ENCODE assay signal across 12 cellular contexts in genomic region chr2:127874378-127875271, GRCh38. TPM values are rescaled to one million over a fixed set of nuclear protein-coding genes. Genes with fewer than 3 reads are reported as not detected.
DNase-seq lines count a peak whose midpoint lies in the region; ATAC-seq and TF ChIP-seq lines count a peak whose summit lies in the region.
"Had no signal": no experiment of that assay in that cellular context is flagged by ENCODE, and none has a peak within 500 bp of the region (broad histone marks: within the 10 kb centered on the region; RNA-seq: fewer than 3 reads in every experiment).

No MANE protein-coding gene starts in this region.

- H3K4me1 Mint-ChIP-seq in MCF 10A (ENCODE audit: insufficient read depth, unreplicated experiment) (peaks cover 12% of the 10 kb centered on the region), T-helper 17 cell (peaks cover 44% of the 10 kb centered on the region)
- H3K4me1 Mint-ChIP-seq in stimulated activated naive CD8-positive, alpha-beta T cell treated with anti-CD3 and anti-CD28 coated beads, Interleukin-15, Interleukin-2, amounts not matched to agents 100 ng/mL and 50 ng/mL, for 24 hours (ENCODE audit: low read depth) = peaks cover 45% of the 10 kb centered on the region

- no peak overlapping the region for H3K4me3 Mint-ChIP-seq in MCF 10A (ENCODE audit: unreplicated experiment)
- H3K4me3 Mint-ChIP-seq in T-helper 17 cell = no peak overlapping the region
- H3K4me3 Mint-ChIP-seq in stimulated activated naive CD8-positive, alpha-beta T cell treated with anti-CD3 and anti-CD28 coated beads, Interleukin-15, Interleukin-2, amounts not matched to agents 100 ng/mL and 50 ng/mL, for 24 hours = no peak overlapping the region

- no peak for DNase-seq in MCF 10A (ENCODE audit: unreplicated experiment)
- no peak for DNase-seq in breast epithelium (ENCODE audit: low spot score in 2 of 2)
- no peak for DNase-seq in T-helper 17 cell
- DNase-seq in erythroblast (lab: John Stamatoyannopoulos, UW) = peak; percentile 25 to 43
- DNase-seq in nucleus accumbens (lab: John Stamatoyannopoulos, UW) = no peak
- no peak for DNase-seq in DMS53 treated with DMSO at 0.1 percent for 48 hours (lab: John Stamatoyannopoulos, UW; ENCODE audit: unreplicated experiment)
- no peak for DNase-seq in GM03348 (ENCODE audit: low spot score)
- DNase-seq: effector CD8-positive, alpha-beta T cell; PC-9; stimulated activated CD8-positive, alpha-beta memory T cell treated with anti-CD3 and anti-CD28 coated beads, Interleukin-4, amount 100 ng/mL, for 48 hours had no signal

- TF ChIP-seq CTCF in MCF 10A (IDR thresholded peaks at IDR 0.05; ENCODE audit: unreplicated experiment) = no peak
- TF ChIP-seq CTCF in breast epithelium (IDR thresholded peaks at IDR 0.05) = no peak

- no peaks in the 10 kb centered on the region for H3K9me3 ChIP-seq in breast epithelium
- no peaks in the 10 kb centered on the region for H3K9me3 ChIP-seq in T-helper 17 cell (ENCODE audit: control insufficient read depth, low read length, poor library complexity, severe bottlenecking)

- POLR2A ChIA-PET in MCF 10A (lab: Yijun Ruan, JAX) = interaction anchor here (0.7 kb wide), 1 partner anchor 225 kb away, joined by 4 read pairs; no protein-coding TSS in a partner anchor

- BruUV-seq in MCF 10A (replicated peaks; lab: Mats Ljungman, UMichigan) = no TSS peak

- H3K9me3 Mint-ChIP-seq in MCF 10A (ENCODE audit: unreplicated experiment) = no peaks in the 10 kb centered on the region
- H3K9me3 Mint-ChIP-seq in stimulated activated naive CD8-positive, alpha-beta T cell treated with anti-CD3 and anti-CD28 coated beads, Interleukin-15, Interleukin-2, amounts not matched to agents 100 ng/mL and 50 ng/mL, for 24 hours = no peaks in the 10 kb centered on the region

- H3K27me3 Mint-ChIP-seq in MCF 10A (ENCODE audit: insufficient read depth, unreplicated experiment) (no peaks in the 10 kb centered on the region), T-helper 17 cell (no peaks in the 10 kb centered on the region)
- H3K27me3 Mint-ChIP-seq in stimulated activated naive CD8-positive, alpha-beta T cell treated with anti-CD3 and anti-CD28 coated beads, Interleukin-15, Interleukin-2, amounts not matched to agents 100 ng/mL and 50 ng/mL, for 24 hours = no peaks in the 10 kb centered on the region

- no peaks in the 10 kb centered on the region for H3K27me3 ChIP-seq in breast epithelium

- ATAC-seq in T-helper 17 cell = peak; percentile 66

- H3K4me1 ChIP-seq in breast epithelium = no peaks in the 10 kb centered on the region

- intact Hi-C loops in MCF 10A (cut with micrococcal nuclease) (no loop called here), breast epithelium (cut with DNase I; ENCODE audit: low total_unique reads) (no loop called here)

- CTCF ChIA-PET in MCF 10A (lab: Yijun Ruan, JAX) = interaction anchor here (0.6 to 1.1 kb wide), 2 partner anchors 10 to 15 kb away, joined by 3 to 4 read pairs; no protein-coding TSS in a partner anchor

- H3K36me3 ChIP-seq in breast epithelium = no peaks in the 10 kb centered on the region

- TF ChIP-seq POLR2A in breast epithelium (IDR thresholded peaks at IDR 0.05) (no peak), erythroblast (IDR thresholded peaks at IDR 0.05; ENCODE audit: low read length) (no peak)

- H3K36me3 Mint-ChIP-seq in MCF 10A (ENCODE audit: insufficient read depth, unreplicated experiment) (peaks cover 68% of the 10 kb centered on the region), T-helper 17 cell (ENCODE audit: low read depth) (peaks cover 12% of the 10 kb centered on the region)
- H3K36me3 Mint-ChIP-seq in stimulated activated naive CD8-positive, alpha-beta T cell treated with anti-CD3 and anti-CD28 coated beads, Interleukin-15, Interleukin-2, amounts not matched to agents 100 ng/mL and 50 ng/mL, for 24 hours (ENCODE audit: low read depth) = peaks cover 51% of the 10 kb centered on the region

- no peak overlapping the region for H3K4me3 ChIP-seq in breast epithelium
- H3K4me3 ChIP-seq: PC-9, skin epidermis had no signal

- H3K27ac Mint-ChIP-seq in MCF 10A (ENCODE audit: low read depth, unreplicated experiment) (peak overlapping the region; percentile 84), T-helper 17 cell (peak overlapping the region; percentile 74)
- peak overlapping the region; percentile 67 for H3K27ac Mint-ChIP-seq in stimulated activated naive CD8-positive, alpha-beta T cell treated with anti-CD3 and anti-CD28 coated beads, Interleukin-15, Interleukin-2, amounts not matched to agents 100 ng/mL and 50 ng/mL, for 24 hours

- H3K27ac ChIP-seq in breast epithelium = no peak overlapping the region
- H3K27ac ChIP-seq: PC-9, skin epidermis had no signal

RNA-seq across cellular contexts. Expression of gene AMMECR1L, which starts 11.1 kb away (rescaled TPM):
- total RNA-seq in MCF 10A (2022) = 31.1 and 32.6 TPM in 2 replicates
- 10 to 100 TPM; 14.4 to 16.4 (median 15.0) TPM for total RNA-seq in breast epithelium
- 10 to 100 TPM; 15.6 to 17.0 TPM for total RNA-seq in T-helper 17 cell

RNA-seq across cellular contexts. Expression of gene POLR2D, which starts 16.7 kb away (rescaled TPM):
- total RNA-seq in MCF 10A (2022) = 31.0 and 34.3 TPM in 2 replicates
- total RNA-seq in breast epithelium = 10 to 100 TPM in 2 of 3 donors, 1 to 10 TPM in 1; 8.3 to 16.1 (median 12.0) TPM
- 10 to 100 TPM; 19.6 to 29.7 TPM for total RNA-seq in T-helper 17 cell

Comparison
In these comparisons a context has a peak if more than half of its experiments do, and no peak if none do; other contexts are left out.
1. DNase-seq: peak in erythroblast (2 of 2); none in MCF 10A (single experiment), breast epithelium (0 of 2), T-helper 17 cell (0 of 3), nucleus accumbens (0 of 56), DMS53 treated with DMSO at 0.1 percent for 48 hours (single experiment) and GM03348 (single experiment).
2. Peak in every context shown above with its lines, with median percentiles within 50 percentile points of each other: H3K27ac Mint-ChIP-seq.